ENCODE assay signal across 9 cellular contexts in genomic region chr12:52380271-52380694, GRCh38. TPM values are rescaled to one million over a fixed set of nuclear protein-coding genes. Genes with fewer than 3 reads are reported as not detected.
DNase-seq lines count a peak whose midpoint lies in the region; ATAC-seq and TF ChIP-seq lines count a peak whose summit lies in the region.
"Had no signal": no experiment of that assay in that cellular context is flagged by ENCODE, and none has a peak within 500 bp of the region (broad histone marks: within the 10 kb centered on the region; RNA-seq: fewer than 3 reads in every experiment).

No MANE protein-coding gene starts in this region.

- no peaks in the 10 kb centered on the region for H3K79me2 ChIP-seq in Loucy (ENCODE audit: insufficient read depth, low read length)

- H3K4me1 ChIP-seq in Loucy (ENCODE audit: insufficient read depth, low read length, poor library complexity, severe bottlenecking) = peaks cover 6% of the 10 kb centered on the region
- H3K4me1 ChIP-seq in breast epithelium = no peaks in the 10 kb centered on the region
- no peaks in the 10 kb centered on the region for H3K4me1 ChIP-seq in lung (ENCODE audit: control insufficient read depth in 2 of 2, insufficient read depth in 2 of 2, low read length in 2 of 2)
- no peaks in the 10 kb centered on the region for H3K4me1 ChIP-seq in effector memory CD4-positive, alpha-beta T cell (ENCODE audit: control insufficient read depth, insufficient read depth, low read length, poor library complexity, severe bottlenecking)

- H3K27ac ChIP-seq in breast epithelium (no peak overlapping the region), lung (ENCODE audit: low read depth in 1 of 2, low read length in 1 of 2) (no peak overlapping the region)
- no peak overlapping the region for H3K27ac ChIP-seq in effector memory CD4-positive, alpha-beta T cell (ENCODE audit: insufficient read depth, low read length, poor library complexity, severe bottlenecking)

- no peak overlapping the region for H3K9ac ChIP-seq in Loucy (ENCODE audit: low read depth, low read length, poor library complexity, severe bottlenecking)

- no peak overlapping the region for H3K4me3 ChIP-seq in Loucy (ENCODE audit: low read length, poor library complexity, severe bottlenecking)
- no peak overlapping the region for H3K4me3 ChIP-seq in breast epithelium
- H3K4me3 ChIP-seq in lung = no peak overlapping the region
- no peak overlapping the region for H3K4me3 ChIP-seq in effector memory CD4-positive, alpha-beta T cell (ENCODE audit: insufficient read depth, low read depth, low read length, poor library complexity, severe bottlenecking)

- ATAC-seq in lung (ENCODE audit: insufficient read depth, low FRiP score) (no peak), HG03565 (IDR thresholded peaks at IDR 0.05; ENCODE audit: unreplicated experiment) (no peak), sciatic nerve (no peak)

- DNase-seq in ELR (ENCODE audit: low read depth) (peak; percentile 43), breast epithelium (ENCODE audit: low spot score in 2 of 2) (peak; percentile 57 to 62), lung (ENCODE audit: low spot score) (peak; percentile 43), sciatic nerve (ENCODE audit: low spot score) (no peak), DMS114 treated with DMSO at 0.1 percent for 48 hours (lab: John Stamatoyannopoulos, UW; ENCODE audit: unreplicated experiment) (no peak)
- no peak for DNase-seq in effector memory CD4-positive, alpha-beta T cell

- H3K9me2 ChIP-seq in Loucy (replicated peaks; ENCODE audit: low read depth, low read length) = no peaks in the 10 kb centered on the region

- H2AFZ ChIP-seq in Loucy (ENCODE audit: low read length) = no peak overlapping the region

- intact Hi-C loops in breast epithelium (cut with DNase I; ENCODE audit: low total_unique reads) = no loop called here
- intact Hi-C loops in sciatic nerve (cut with DNase I) = no loop called here

- WGBS in lung, 2 donors = 58 to 67% methylated on average over 15 of the region's 15 CpGs

- H4K20me1 ChIP-seq in Loucy (ENCODE audit: insufficient read depth, low read length, poor library complexity, severe bottlenecking) = no peaks in the 10 kb centered on the region

- no peaks in the 10 kb centered on the region for H3K27me3 ChIP-seq in Loucy (ENCODE audit: insufficient read depth, low read length, poor library complexity, severe bottlenecking)
- no peaks in the 10 kb centered on the region for H3K27me3 ChIP-seq in breast epithelium
- H3K27me3 ChIP-seq in lung (ENCODE audit: control insufficient read depth, insufficient read depth) = no peaks in the 10 kb centered on the region
- no peaks in the 10 kb centered on the region for H3K27me3 ChIP-seq in effector memory CD4-positive, alpha-beta T cell (replicated peaks; ENCODE audit: control insufficient read depth, insufficient read depth, low read length, poor library complexity, severe bottlenecking)

- TF ChIP-seq CTCF in Loucy (conservative IDR thresholded peaks at IDR 0.05; ENCODE audit: low read length) = peak; percentile 73
- TF ChIP-seq CTCF in breast epithelium (IDR thresholded peaks at IDR 0.05) = peak in 2 of 3 donors; percentile 35 to 57
- TF ChIP-seq CTCF in lung (IDR thresholded peaks at IDR 0.05; ENCODE audit: control extremely low read depth, extremely low read depth) = no peak

- H3K9me3 ChIP-seq in Loucy (ENCODE audit: insufficient read depth, low read depth, low read length) = no peaks in the 10 kb centered on the region
- H3K9me3 ChIP-seq in breast epithelium = no peaks in the 10 kb centered on the region
- H3K9me3 ChIP-seq in lung (ENCODE audit: control insufficient read depth in 2 of 2, insufficient read depth in 1 of 2, low read length in 1 of 2) = no peaks in the 10 kb centered on the region
- H3K9me3 ChIP-seq in effector memory CD4-positive, alpha-beta T cell (ENCODE audit: control insufficient read depth, low read length) = no peaks in the 10 kb centered on the region

- H3K4me2 ChIP-seq in Loucy (ENCODE audit: low read depth, low read length, poor library complexity, severe bottlenecking) = no peak overlapping the region

- no peaks in the 10 kb centered on the region for H3K36me3 ChIP-seq in Loucy (ENCODE audit: insufficient read depth, low read length)
- H3K36me3 ChIP-seq in breast epithelium = no peaks in the 10 kb centered on the region
- no peaks in the 10 kb centered on the region for H3K36me3 ChIP-seq in lung (ENCODE audit: control insufficient read depth in 2 of 2, insufficient read depth in 2 of 2, low read length in 2 of 2)
- H3K36me3 ChIP-seq in effector memory CD4-positive, alpha-beta T cell (ENCODE audit: control insufficient read depth, insufficient read depth, low read length) = no peaks in the 10 kb centered on the region

- TF ChIP-seq POLR2A in breast epithelium (IDR thresholded peaks at IDR 0.05) = no peak

- H3F3A ChIP-seq in Loucy (ENCODE audit: low read depth) = no peaks in the 10 kb centered on the region

RNA-seq across cellular contexts. Expression of gene KRT84, which starts 5.2 kb away (rescaled TPM):
- not detected for total RNA-seq in breast epithelium
- not detected for total RNA-seq in lung
- polyA plus RNA-seq in lung = not detected
- not detected for total RNA-seq in sciatic nerve
- total RNA-seq: urinary bladder had no signal
- polyA plus RNA-seq: urinary bladder had no signal

RNA-seq across cellular contexts. Expression of gene KRT85, which starts 13.0 kb away (rescaled TPM):
- total RNA-seq in breast epithelium = not detected
- total RNA-seq in lung = not detected
- not detected for polyA plus RNA-seq in lung
- not detected for total RNA-seq in sciatic nerve
- total RNA-seq: urinary bladder had no signal
- polyA plus RNA-seq: urinary bladder had no signal

RNA-seq across cellular contexts. Expression of gene KRT82, which starts 25.9 kb away (rescaled TPM):
- total RNA-seq in breast epithelium (not detected), lung (not detected), sciatic nerve (not detected)
- not detected for polyA plus RNA-seq in lung
- total RNA-seq: urinary bladder had no signal

RNA-seq across cellular contexts. Expression of gene KRT75, which starts 53.9 kb away (rescaled TPM):
- not detected for total RNA-seq in breast epithelium
- total RNA-seq in lung = not detected
- polyA plus RNA-seq in lung = under 1 TPM in 1 of 2 donors, not detected in 1; 0.01 TPM
- not detected for total RNA-seq in sciatic nerve
- total RNA-seq: urinary bladder had no signal
- polyA plus RNA-seq: urinary bladder had no signal

RNA-seq across cellular contexts. Expression of gene KRT83, which starts 59.1 kb away (rescaled TPM):
- total RNA-seq in breast epithelium (under 1 TPM in 2 of 3 donors, not detected in 1; 0.33 to 0.59 TPM), lung (not detected), sciatic nerve (not detected)
- polyA plus RNA-seq in lung = not detected
- total RNA-seq: urinary bladder had no signal
- polyA plus RNA-seq: urinary bladder had no signal

Comparison
In these comparisons a context has a peak if more than half of its experiments do, and no peak if none do; other contexts are left out.
1. DNase-seq: peak in ELR (single experiment), breast epithelium (2 of 2) and lung (single experiment); none in sciatic nerve (single experiment), DMS114 treated with DMSO at 0.1 percent for 48 hours (single experiment) and effector memory CD4-positive, alpha-beta T cell (0 of 3).